ENCODE assay signal across 10 cellular contexts in genomic region chr1:157961805-157962762, GRCh38. TPM values are rescaled to one million over a fixed set of nuclear protein-coding genes. Genes with fewer than 3 reads are reported as not detected.
A peak's percentile ranks its signal among the peaks of the same experiment; 100 is the strongest.
DNase-seq lines count a peak whose midpoint lies in the region; ATAC-seq, FAIRE-seq and TF ChIP-seq lines count a peak whose summit lies in the region.
"Had no signal": no experiment of that assay in that cellular context is flagged by ENCODE, and none has a peak within 500 bp of the region (broad histone marks: within the 10 kb centered on the region; RNA-seq: fewer than 3 reads in every experiment).

No MANE protein-coding gene starts in this region.

- intact Hi-C loops in Calu3 (cut with micrococcal nuclease; ENCODE audit: unreplicated experiment) (loop anchor here (1.0 to 10.0 kb wide), 2 partner anchors 163 to 1113 kb away; partner anchors contain the start of gene AIM2), kidney (cut with DNase I) (no loop called here)

- no peaks in the 10 kb centered on the region for H3K27me3 ChIP-seq in GM23338 (ENCODE audit: insufficient read depth)
- no peaks in the 10 kb centered on the region for H3K27me3 ChIP-seq in RWPE2 (ENCODE audit: insufficient read depth, poor library complexity, severe bottlenecking)
- H3K27me3 ChIP-seq in hepatocyte, result peaks cover 7% of the 10 kb centered on the region
- H3K27me3 ChIP-seq in BE2C, result no peaks in the 10 kb centered on the region; the same call in 1 of the 2 replicates

- H3K4me3 Mint-ChIP-seq in Calu3 (ENCODE audit: low read depth, unreplicated experiment) (no peak overlapping the region), GM23338 (no peak overlapping the region)
- H3K4me3 Mint-ChIP-seq: endodermal cell had no signal

- H3K4me1 Mint-ChIP-seq in Calu3 (ENCODE audit: low read depth, unreplicated experiment) (peaks cover 48% of the 10 kb centered on the region), GM23338 (peaks cover 11% of the 10 kb centered on the region; the same call in 2 of the 3 replicates)

- no peak for TF ChIP-seq CTCF in Calu3 (IDR thresholded peaks at IDR 0.05; ENCODE audit: unreplicated experiment)
- no peak for TF ChIP-seq CTCF in GM23338 (conservative IDR thresholded peaks at IDR 0.05; ENCODE audit: low read depth in 2 of 2)
- no peak for TF ChIP-seq CTCF in RWPE2 (IDR thresholded peaks at IDR 0.05; ENCODE audit: poor library complexity, severe bottlenecking)
- TF ChIP-seq CTCF in hepatocyte (IDR thresholded peaks at IDR 0.05; ENCODE audit: poor library complexity), result no peak
- TF ChIP-seq CTCF in kidney (IDR thresholded peaks at IDR 0.05; ENCODE audit: borderline replicate concordance, extremely low read depth, insufficient read depth), result no peak
- TF ChIP-seq CTCF in BE2C (IDR thresholded peaks at IDR 0.05; ENCODE audit: low read depth, low read length), result no peak

- H2AFZ ChIP-seq in GM23338, result no peak overlapping the region
- H2AFZ ChIP-seq in hepatocyte, result no peak overlapping the region

- H3K9ac ChIP-seq in kidney (ENCODE audit: low read length in 2 of 2), result no peak overlapping the region

- H3K27me3 Mint-ChIP-seq in Calu3 (ENCODE audit: unreplicated experiment), result peaks cover 4% of the 10 kb centered on the region
- H3K27me3 Mint-ChIP-seq in GM23338 (ENCODE audit: insufficient read depth, low read depth, poor library complexity), result peaks cover 3% of the 10 kb centered on the region

- 67% methylated on average over 11 of the region's 11 CpGs for WGBS in hepatocyte (ENCODE audit: low lambda C conversion rate, missing lambda C conversion rate)

- H3K36me3 ChIP-seq in GM23338 (ENCODE audit: insufficient read depth), result no peaks in the 10 kb centered on the region
- H3K36me3 ChIP-seq in RWPE2 (ENCODE audit: low read depth), result no peaks in the 10 kb centered on the region
- H3K36me3 ChIP-seq in hepatocyte (replicated peaks; ENCODE audit: insufficient read depth, low read depth), result no peaks in the 10 kb centered on the region
- no peaks in the 10 kb centered on the region for H3K36me3 ChIP-seq in kidney (ENCODE audit: control insufficient read depth in 1 of 2, insufficient read depth in 2 of 2, low read length in 2 of 2)
- H3K36me3 ChIP-seq in BE2C, result no peaks in the 10 kb centered on the region

- peak; percentile 66 for DNase-seq in Calu3
- DNase-seq in GM23338 (ENCODE audit: low spot score), result peak; percentile 15
- DNase-seq in RWPE2 (ENCODE audit: low spot score), result no peak
- peak; percentile 75 for DNase-seq in hepatocyte (ENCODE audit: low spot score)
- DNase-seq in kidney, result no peak
- no peak for DNase-seq in NCI-H146 (lab: John Stamatoyannopoulos, UW)
- DNase-seq in NCI-H2107 (lab: John Stamatoyannopoulos, UW), result no peak
- no peak for DNase-seq in BE2C
- DNase-seq: endodermal cell, NCI-H510A had no signal

- H4K20me1 ChIP-seq in GM23338 (replicated peaks; ENCODE audit: insufficient read depth), result no peaks in the 10 kb centered on the region
- no peaks in the 10 kb centered on the region for H4K20me1 ChIP-seq in hepatocyte (ENCODE audit: insufficient read depth, poor library complexity, severe bottlenecking)

- H3K4me1 ChIP-seq in GM23338 (ENCODE audit: insufficient read depth) (no peaks in the 10 kb centered on the region), RWPE2 (ENCODE audit: insufficient read depth, poor library complexity, severe bottlenecking) (peaks cover 6% of the 10 kb centered on the region), hepatocyte (ENCODE audit: insufficient read depth) (peaks cover 25% of the 10 kb centered on the region), kidney (ENCODE audit: control insufficient read depth in 1 of 2, insufficient read depth in 1 of 2, low read depth in 1 of 2, low read length in 2 of 2) (peaks cover 11 to 21% of the 10 kb centered on the region in 2 donors), BE2C (no peaks in the 10 kb centered on the region)

- H3K79me2 ChIP-seq in GM23338 (replicated peaks; ENCODE audit: insufficient read depth) (no peaks in the 10 kb centered on the region), hepatocyte (no peaks in the 10 kb centered on the region)

- no peak for ATAC-seq in GM23338
- ATAC-seq in RWPE2 (ENCODE audit: low read depth), result peak; percentile 91

- CTCF ChIA-PET in Calu3 (lab: Charles Lee), result interaction anchor here (0.6 to 6.9 kb wide), 16 partner anchors 30 to 1036 kb away, joined by 3 to 175 read pairs (median 3); partner anchors contain the start of gene KIRREL1

- H3K27ac ChIP-seq in GM23338 (ENCODE audit: low read depth), result no peak overlapping the region
- no peak overlapping the region for H3K27ac ChIP-seq in RWPE2 (ENCODE audit: poor library complexity, severe bottlenecking)
- H3K27ac ChIP-seq in hepatocyte, result no peak overlapping the region
- no peak overlapping the region for H3K27ac ChIP-seq in kidney (ENCODE audit: low read depth in 2 of 2, low read length in 2 of 2)

- H3K4me3 ChIP-seq in GM23338, result no peak overlapping the region
- H3K4me3 ChIP-seq in RWPE2 (ENCODE audit: severe bottlenecking), result no peak overlapping the region
- no peak overlapping the region for H3K4me3 ChIP-seq in hepatocyte
- H3K4me3 ChIP-seq in kidney (ENCODE audit: low read length in 2 of 2), result no peak overlapping the region
- no peak overlapping the region for H3K4me3 ChIP-seq in BE2C (ENCODE audit: low read depth, low read length)

- H3K9me2 ChIP-seq in GM23338 (ENCODE audit: insufficient read depth), result no peaks in the 10 kb centered on the region
- H3K9me2 ChIP-seq in hepatocyte (replicated peaks; ENCODE audit: insufficient read depth), result no peaks in the 10 kb centered on the region

- H3F3A ChIP-seq in GM23338 (replicated peaks; ENCODE audit: low read depth), result no peaks in the 10 kb centered on the region

- no peak overlapping the region for H3K4me2 ChIP-seq in GM23338
- H3K4me2 ChIP-seq in hepatocyte, result no peak overlapping the region

- H3K27ac Mint-ChIP-seq in Calu3 (ENCODE audit: unreplicated experiment) (peak overlapping the region; percentile 45), GM23338 (no peak overlapping the region)
- H3K27ac Mint-ChIP-seq: endodermal cell had no signal

- no peak for FAIRE-seq in kidney (lab: Jason Lieb, UNC)

- BruUV-seq in Calu3 (replicated peaks; lab: Mats Ljungman, UMichigan), result no TSS peak

- H3K9me3 ChIP-seq in RWPE2 (ENCODE audit: severe bottlenecking) (no peaks in the 10 kb centered on the region), hepatocyte (ENCODE audit: low read depth) (no peaks in the 10 kb centered on the region), kidney (ENCODE audit: control insufficient read depth in 1 of 2, low read length in 2 of 2) (no peaks in the 10 kb centered on the region), BE2C (no peaks in the 10 kb centered on the region)

- H3K36me3 Mint-ChIP-seq in Calu3 (ENCODE audit: insufficient read depth, unreplicated experiment) (no peaks in the 10 kb centered on the region), GM23338 (ENCODE audit: low read depth) (no peaks in the 10 kb centered on the region)

- H3K9me3 Mint-ChIP-seq in Calu3 (ENCODE audit: low read depth, unreplicated experiment) (no peaks in the 10 kb centered on the region), GM23338 (no peaks in the 10 kb centered on the region)
- H3K9me3 Mint-ChIP-seq: endodermal cell had no signal

TF ChIP-seq in GM23338, 12 proteins besides CTCF, POLR2A, EP300 and RAD21 (continues in another document):
- TF ChIP-seq ETS1 (IDR thresholded peaks at IDR 0.05), result no peak
- TF ChIP-seq JUNB (IDR thresholded peaks at IDR 0.05; ENCODE audit: unreplicated experiment), result no peak
- no peak for TF ChIP-seq REST (IDR thresholded peaks at IDR 0.05; ENCODE audit: unreplicated experiment)
- TF ChIP-seq ZNF331 (CRISPR knock-in tag; IDR thresholded peaks at IDR 0.05; ENCODE audit: low read depth), result no peak
- TF ChIP-seq EZH2 (IDR thresholded peaks at IDR 0.05; ENCODE audit: low read depth, unreplicated experiment), result no peak
- TF ChIP-seq NANOG (IDR thresholded peaks at IDR 0.05; ENCODE audit: borderline replicate concordance), result no peak
- no peak for TF ChIP-seq EZH2phosphoT487 (IDR thresholded peaks at IDR 0.05; ENCODE audit: unreplicated experiment)

RNA-seq across cellular contexts. Expression of gene KIRREL1, which starts 31.4 kb away (rescaled TPM):
- 19.0 and 31.4 TPM in 2 replicates for total RNA-seq in Calu3 (2022)
- total RNA-seq in GM23338 (2014; rRNA removed; shearing (Covaris generic)), result 35.2 and 41.0 TPM in 2 replicates
- 5.1 and 5.6 TPM in 2 replicates for polyA plus RNA-seq in GM23338 (2016; fragmentation: Nextera tagmentation; extraction: Ambion mirVana)
- total RNA-seq in hepatocyte, result 33.5 and 47.1 TPM in 2 replicates
- polyA plus RNA-seq in hepatocyte, result 14.8 and 20.4 TPM in 2 replicates
- 54.9 TPM for total RNA-seq in kidney
- polyA plus RNA-seq in kidney (ENCODE audit: insufficient read depth, low read depth, low replicate concordance), result 13.7 TPM
- polyA plus RNA-seq in BE2C (2012; ENCODE audit: insufficient read depth, insufficient read length, low read depth), result not detected

Comparison
In these comparisons a context has a peak if more than half of its experiments do, and no peak if none do; other contexts are left out.
1. DNase-seq: peak in Calu3 (single experiment), GM23338 (single experiment) and hepatocyte (single experiment); none in RWPE2 (single experiment), kidney (single experiment), NCI-H146 (single experiment), NCI-H2107 (single experiment) and BE2C (single experiment).